Comparison of ENCODE assay signal across 3 cellular contexts in the genomic region with DNA sequence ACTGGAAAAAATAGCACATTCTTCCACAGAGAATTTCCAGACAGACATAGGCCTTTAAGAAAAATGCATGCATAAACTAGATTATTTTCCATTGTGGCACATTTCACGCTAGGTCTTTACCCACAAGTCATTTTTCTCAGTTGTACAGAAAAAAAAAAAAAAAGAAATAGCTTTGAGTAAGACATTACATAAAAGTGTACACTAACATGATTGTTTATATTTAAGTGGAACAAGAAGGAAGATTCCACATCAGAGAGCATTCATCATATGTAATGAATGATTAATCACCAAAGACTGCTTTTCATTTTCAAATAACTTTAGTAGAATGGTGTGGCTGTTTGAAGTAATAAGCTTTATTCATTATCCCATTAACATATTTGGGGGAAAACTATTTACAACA.
"Had no signal": no experiment of that assay in that cellular context is flagged by ENCODE, and none has a peak within 500 bp of the region (broad histone marks: within the 10 kb centered on the region; RNA-seq: fewer than 3 reads in every experiment).

No MANE protein-coding gene starts in this region.

- DNase-seq: GDM1, GF-D8 had no signal

- ATAC-seq: GM12878 had no signal
